20 cellular contexts compared by ENCODE assay signal in genomic region chr7:154769527-154769926, GRCh38.
DNase-seq lines count a peak whose midpoint lies in the region; ATAC-seq, FAIRE-seq and TF ChIP-seq lines count a peak whose summit lies in the region.
"Had no signal": no experiment of that assay in that cellular context is flagged by ENCODE, and none has a peak within 500 bp of the region (broad histone marks: within the 10 kb centered on the region; RNA-seq: fewer than 3 reads in every experiment).

No MANE protein-coding gene starts in this region.

- no peaks in the 10 kb centered on the region for H3K27me3 ChIP-seq in GM12878 (replicated peaks in 1 of 2; ENCODE audit: control insufficient read depth in 2 of 2, insufficient read depth in 2 of 2, low read length in 1 of 2)
- no peaks in the 10 kb centered on the region for H3K27me3 ChIP-seq in foreskin keratinocyte

- no peak for TF ChIP-seq RAD21 in GM12878 (IDR thresholded peaks at IDR 0.05; ENCODE audit: insufficient read depth, low read depth, low read length)

- FAIRE-seq in RCC 7860 (lab: Jason Lieb, UNC): peak; percentile 49
- no peak for FAIRE-seq in GM12878 (lab: Jason Lieb, UNC)
- FAIRE-seq: G401.6, GM12891, GM18507, H1 had no signal

- in situ Hi-C loops in GM12878 (cut with MboI): no loop called here

- no peak overlapping the region for H3K9ac ChIP-seq in GM12878 (ENCODE audit: control insufficient read depth, insufficient read depth, low read length)
- H3K9ac ChIP-seq: GM23248 had no signal

- no peak for TF ChIP-seq EP300 in GM12878 (IDR thresholded peaks at IDR 0.05; ENCODE audit: borderline replicate concordance in 1 of 2, control insufficient read depth in 1 of 2, low read depth in 2 of 2, low read length in 2 of 2)

- no peak overlapping the region for H3K27ac ChIP-seq in GM12878 (ENCODE audit: control insufficient read depth, insufficient read depth)
- no peak overlapping the region for H3K27ac ChIP-seq in foreskin keratinocyte
- H3K27ac ChIP-seq: GM23248 had no signal

- H3K4me1 ChIP-seq in GM12878 (ENCODE audit: control insufficient read depth, insufficient read depth, low read length) (no peaks in the 10 kb centered on the region), foreskin keratinocyte (no peaks in the 10 kb centered on the region)

- TF ChIP-seq POLR2A in GM12878 (IDR thresholded peaks at IDR 0.05; ENCODE audit: low read depth, low read length): no peak

- WGBS in GM12878 (ENCODE audit: insufficient coverage, insufficient replicate concordance, low lambda C conversion rate, missing lambda C conversion rate): 41% methylated on average over 7 of the region's 7 CpGs

- DNase-seq in RCC 7860 (ENCODE audit: low spot score): peak; percentile 50
- DNase-seq in GM12878 (ENCODE audit: low read depth, low spot score): no peak
- DNase-seq in foreskin keratinocyte: peak in 1 of 2 donors; percentile 28
- DNase-seq in renal cortical epithelial cell (ENCODE audit: low read depth): peak; percentile 75
- DNase-seq in NCI-H774 (lab: John Stamatoyannopoulos, UW): no peak
- no peak for DNase-seq in UCSD-AML1 (lab: John Stamatoyannopoulos, UW; ENCODE audit: unreplicated experiment)
- no peak for DNase-seq in GM03348 (ENCODE audit: low spot score)
- DNase-seq: C1 segment of cervical spinal cord; CD4-positive, alpha-beta memory T cell; COR-L47; DMS153; DND-41; GM23248; H7; HCEC 1CT had no signal

- no TSS peak for BruUV-seq in GM12878 (replicated peaks; lab: Mats Ljungman, UMichigan)

- H3K36me3 ChIP-seq in GM12878 (ENCODE audit: control insufficient read depth in 2 of 2, insufficient read depth in 2 of 2, low read length in 1 of 2): no peaks in the 10 kb centered on the region

- ATAC-seq in GM12878 (no peak), foreskin keratinocyte (peak; percentile 41), GM21717 (IDR thresholded peaks at IDR 0.05; ENCODE audit: unreplicated experiment) (no peak)

- no peaks in the 10 kb centered on the region; the same call in 2 of the 3 replicates for H3K9me3 ChIP-seq in GM12878 (replicated peaks; ENCODE audit: control insufficient read depth, insufficient read depth, low read length)

- POLR2A ChIA-PET in GM12878 (lab: Charles Lee): no interaction called here

- SMC1A ChIA-PET in GM12878 (lab: Charles Lee; ENCODE audit: uncharacterized antibody, unreplicated experiment): no interaction called here

- no peak for TF ChIP-seq CTCF in GM12878 (IDR thresholded peaks at IDR 0.05 in 2 of 3, conservative IDR thresholded peaks at IDR 0.05 in 1 of 3; ENCODE audit: control insufficient read depth in 2 of 3, extremely low read depth in 1 of 3, insufficient read depth in 1 of 3, low read depth in 3 of 3, low read length in 3 of 3)
- TF ChIP-seq CTCF in foreskin keratinocyte (conservative IDR thresholded peaks at IDR 0.05): no peak

- H3K79me2 ChIP-seq in GM12878 (ENCODE audit: control insufficient read depth, insufficient read depth, low read length): no peaks in the 10 kb centered on the region

- no peak overlapping the region for H2AFZ ChIP-seq in GM12878 (ENCODE audit: control insufficient read depth, low read depth, low read length)
- H2AFZ ChIP-seq: GM23248 had no signal

- RAD21 ChIA-PET in GM12878 (lab: Charles Lee; ENCODE audit: unreplicated experiment): no interaction called here

- no peaks in the 10 kb centered on the region for H4K20me1 ChIP-seq in GM12878 (ENCODE audit: control insufficient read depth, insufficient read depth)

- no peak overlapping the region for H3K4me2 ChIP-seq in GM12878 (ENCODE audit: control insufficient read depth, insufficient read depth)

- H3K4me3 ChIP-seq in GM12878: no peak overlapping the region
- H3K4me3 ChIP-seq: GM23248 had no signal

- intact Hi-C loops in GM12878 (cut with micrococcal nuclease; ENCODE audit: unreplicated experiment): no loop called here

- CTCF ChIA-PET in GM12878 (lab: Yijun Ruan, JAX): no interaction called here

TF ChIP-seq in GM12878, 131 proteins besides CTCF, POLR2A, EP300 and RAD21:
- TF ChIP-seq MAX (IDR thresholded peaks at IDR 0.05; ENCODE audit: low read depth, low read length): no peak
- peak; percentile 58 for TF ChIP-seq BCL3 (IDR thresholded peaks at IDR 0.05; ENCODE audit: borderline replicate concordance, insufficient read depth, low read depth, low read length, poor library complexity, severe bottlenecking)

Comparison
In these comparisons a context has a peak if more than half of its experiments do, and no peak if none do; other contexts are left out.
1. DNase-seq: peak in RCC 7860 (single experiment) and renal cortical epithelial cell (single experiment); none in GM12878 (single experiment), NCI-H774 (single experiment), UCSD-AML1 (single experiment) and GM03348 (single experiment).